Comparison of ENCODE assay signal across 1 cellular context in the genomic region with DNA sequence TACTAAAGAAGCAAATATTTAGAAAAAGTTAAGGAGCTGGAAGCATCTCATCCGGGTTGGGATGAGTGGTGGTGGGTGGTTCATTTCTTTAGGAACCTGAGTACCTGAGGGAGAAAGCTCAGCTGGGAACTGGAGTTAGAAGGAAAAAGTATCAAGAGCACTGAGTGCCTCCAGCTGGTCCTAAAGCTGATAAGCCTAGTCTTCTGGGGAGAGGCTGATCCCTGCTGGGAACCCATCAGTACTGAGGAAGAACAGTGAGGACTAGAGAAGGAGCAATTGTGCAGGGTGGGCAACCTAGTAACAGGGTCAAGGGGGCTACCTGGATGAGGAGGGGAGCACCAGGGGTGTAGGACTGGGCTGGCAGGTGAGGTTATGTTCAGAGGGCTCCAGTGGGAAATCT.
TF ChIP-seq lines count a peak whose summit lies in the region.

No MANE protein-coding gene starts in this region.

TF ChIP-seq in K562, 482 proteins besides CTCF, POLR2A, EP300 and RAD21:
- TF ChIP-seq, protein P1, sequence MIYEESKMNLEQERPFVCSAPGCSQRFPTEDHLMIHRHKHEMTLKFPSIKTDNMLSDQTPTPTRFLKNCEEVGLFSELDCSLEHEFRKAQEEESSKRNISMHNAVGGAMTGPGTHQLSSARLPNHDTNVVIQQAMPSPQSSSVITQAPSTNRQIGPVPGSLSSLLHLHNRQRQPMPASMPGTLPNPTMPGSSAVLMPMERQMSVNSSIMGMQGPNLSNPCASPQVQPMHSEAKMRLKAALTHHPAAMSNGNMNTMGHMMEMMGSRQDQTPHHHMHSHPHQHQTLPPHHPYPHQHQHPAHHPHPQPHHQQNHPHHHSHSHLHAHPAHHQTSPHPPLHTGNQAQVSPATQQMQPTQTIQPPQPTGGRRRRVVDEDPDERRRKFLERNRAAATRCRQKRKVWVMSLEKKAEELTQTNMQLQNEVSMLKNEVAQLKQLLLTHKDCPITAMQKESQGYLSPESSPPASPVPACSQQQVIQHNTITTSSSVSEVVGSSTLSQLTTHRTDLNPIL (CRISPR knock-in tag; IDR thresholded peaks at IDR 0.05) = no peak
- TF ChIP-seq, protein P2, sequence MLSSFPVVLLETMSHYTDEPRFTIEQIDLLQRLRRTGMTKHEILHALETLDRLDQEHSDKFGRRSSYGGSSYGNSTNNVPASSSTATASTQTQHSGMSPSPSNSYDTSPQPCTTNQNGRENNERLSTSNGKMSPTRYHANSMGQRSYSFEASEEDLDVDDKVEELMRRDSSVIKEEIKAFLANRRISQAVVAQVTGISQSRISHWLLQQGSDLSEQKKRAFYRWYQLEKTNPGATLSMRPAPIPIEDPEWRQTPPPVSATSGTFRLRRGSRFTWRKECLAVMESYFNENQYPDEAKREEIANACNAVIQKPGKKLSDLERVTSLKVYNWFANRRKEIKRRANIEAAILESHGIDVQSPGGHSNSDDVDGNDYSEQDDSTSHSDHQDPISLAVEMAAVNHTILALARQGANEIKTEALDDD (IDR thresholded peaks at IDR 0.05) = peak; percentile 36; the same call in 1 of the 2 replicates
- TF ChIP-seq CHD1 (IDR thresholded peaks at IDR 0.05; ENCODE audit: low read length) = no peak
- TF ChIP-seq, protein P3, sequence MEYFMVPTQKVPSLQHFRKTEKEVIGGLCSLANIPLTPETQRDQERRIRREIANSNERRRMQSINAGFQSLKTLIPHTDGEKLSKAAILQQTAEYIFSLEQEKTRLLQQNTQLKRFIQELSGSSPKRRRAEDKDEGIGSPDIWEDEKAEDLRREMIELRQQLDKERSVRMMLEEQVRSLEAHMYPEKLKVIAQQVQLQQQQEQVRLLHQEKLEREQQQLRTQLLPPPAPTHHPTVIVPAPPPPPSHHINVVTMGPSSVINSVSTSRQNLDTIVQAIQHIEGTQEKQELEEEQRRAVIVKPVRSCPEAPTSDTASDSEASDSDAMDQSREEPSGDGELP (CRISPR knock-in tag; IDR thresholded peaks at IDR 0.05; ENCODE audit: borderline replicate concordance) = peak; percentile 69
- TF ChIP-seq, protein P4, sequence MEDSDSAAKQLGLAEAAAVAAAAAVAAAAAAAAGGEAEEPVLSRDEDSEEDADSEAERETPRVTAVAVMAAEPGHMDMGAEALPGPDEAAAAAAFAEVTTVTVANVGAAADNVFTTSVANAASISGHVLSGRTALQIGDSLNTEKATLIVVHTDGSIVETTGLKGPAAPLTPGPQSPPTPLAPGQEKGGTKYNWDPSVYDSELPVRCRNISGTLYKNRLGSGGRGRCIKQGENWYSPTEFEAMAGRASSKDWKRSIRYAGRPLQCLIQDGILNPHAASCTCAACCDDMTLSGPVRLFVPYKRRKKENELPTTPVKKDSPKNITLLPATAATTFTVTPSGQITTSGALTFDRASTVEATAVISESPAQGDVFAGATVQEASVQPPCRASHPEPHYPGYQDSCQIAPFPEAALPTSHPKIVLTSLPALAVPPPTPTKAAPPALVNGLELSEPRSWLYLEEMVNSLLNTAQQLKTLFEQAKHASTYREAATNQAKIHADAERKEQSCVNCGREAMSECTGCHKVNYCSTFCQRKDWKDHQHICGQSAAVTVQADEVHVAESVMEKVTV (CRISPR knock-in tag; IDR thresholded peaks at IDR 0.05) = 0 out of 2 replicates have a peak, but pooled peaks have one; percentile 22
- peak; percentile 17; the same call in 1 of the 2 replicates for TF ChIP-seq ARID2 (IDR thresholded peaks at IDR 0.05)
- peak; percentile 65 for TF ChIP-seq DACH1 (IDR thresholded peaks at IDR 0.05; ENCODE audit: partially characterized antibody)
- 0 out of 4 replicates have a peak, but pooled peaks of 1 of the 2 experiments have one; percentile 31 for TF ChIP-seq RCOR1 (IDR thresholded peaks at IDR 0.05; ENCODE audit: borderline replicate concordance in 1 of 2, low read depth in 2 of 2, low read length in 2 of 2)
